ENCODE assay signal across 26 cellular contexts in genomic region chr22:39133871-39134270, GRCh38. TPM values are rescaled to one million over a fixed set of nuclear protein-coding genes. Genes with fewer than 3 reads are reported as not detected.
"Had no signal": no experiment of that assay in that cellular context is flagged by ENCODE, and none has a peak within 500 bp of the region (broad histone marks: within the 10 kb centered on the region; RNA-seq: fewer than 3 reads in every experiment).

No MANE protein-coding gene starts in this region.

- FAIRE-seq: bronchial epithelial cell had no signal

- H3K27ac Mint-ChIP-seq: activated CD4-positive, alpha-beta memory T cell treated with anti-CD3 and anti-CD28 coated beads for 36 hours; activated CD4-positive, alpha-beta T cell treated with anti-CD3 and anti-CD28 coated beads, Interleukin-2, amount 10 ng/mL, durations not matched to agents 7 days and 5 days; T-cell had no signal

- H3K27me3 Mint-ChIP-seq: activated CD4-positive, alpha-beta memory T cell treated with anti-CD3 and anti-CD28 coated beads for 36 hours; activated CD4-positive, alpha-beta T cell treated with anti-CD3 and anti-CD28 coated beads, Interleukin-2, amount 10 ng/mL, durations not matched to agents 7 days and 5 days; T-cell had no signal

- H3K4me3 ChIP-seq: ascending aorta, body of pancreas, SK-N-MC had no signal

- DNase-seq: activated CD4-positive, alpha-beta memory T cell treated with anti-CD3 and anti-CD28 coated beads for 36 hours; activated CD4-positive, alpha-beta T cell treated with anti-CD3 and anti-CD28 coated beads, Interleukin-2, amount 10 ng/mL, durations not matched to agents 7 days and 5 days; activated CD4-positive, CD25-positive, alpha-beta regulatory T cell; activated CD8-positive, alpha-beta memory T cell treated with anti-CD3 and anti-CD28 coated beads for 24 hours; activated naive CD4-positive, alpha-beta T cell treated with anti-CD3 and anti-CD28 coated beads, Interleukin-2, amount 50 U/mL, for 16 hours; activated T-cell treated with anti-CD3 and anti-CD28 coated beads, Interleukin-2, amount 50 U/mL, for 4 hours; IMR-90; Kasumi-1; KBM-7; NCI-H1105 treated with DMSO at 0.1 percent for 48 hours; NCI-H146; NCI-H1930; NCI-H2171; NCI-H2227 treated with DMSO at 0.1 percent for 48 hours; NCI-H526; NCI-H774; T-cell; T-helper 2 cell; T1000 had no signal

- ATAC-seq: activated T-cell treated with anti-CD3 and anti-CD28 coated beads, Interleukin-2, amount 50 U/mL, for 4 hours; body of pancreas; Right ventricle myocardium inferior; T-cell had no signal

- H3K9me3 ChIP-seq: ascending aorta, body of pancreas had no signal

- H3K27me3 ChIP-seq: ascending aorta, body of pancreas had no signal

- H3K27ac ChIP-seq: ascending aorta, body of pancreas, SK-N-MC had no signal

- H3K4me1 ChIP-seq: ascending aorta, body of pancreas had no signal

- H3K9me3 Mint-ChIP-seq: activated CD4-positive, alpha-beta memory T cell treated with anti-CD3 and anti-CD28 coated beads for 36 hours; activated CD4-positive, alpha-beta T cell treated with anti-CD3 and anti-CD28 coated beads, Interleukin-2, amount 10 ng/mL, durations not matched to agents 7 days and 5 days; activated T-cell treated with anti-CD3 and anti-CD28 coated beads, Interleukin-2, amount 50 U/mL, for 4 hours; T-cell had no signal

- H3K4me3 Mint-ChIP-seq: activated CD4-positive, alpha-beta memory T cell treated with anti-CD3 and anti-CD28 coated beads for 36 hours; activated CD4-positive, alpha-beta T cell treated with anti-CD3 and anti-CD28 coated beads, Interleukin-2, amount 10 ng/mL, durations not matched to agents 7 days and 5 days; activated T-cell treated with anti-CD3 and anti-CD28 coated beads, Interleukin-2, amount 50 U/mL, for 4 hours; T-cell had no signal

RNA-seq across cellular contexts. Expression of gene APOBEC3H, which starts 36.8 kb away (rescaled TPM):
- total RNA-seq: ascending aorta, body of pancreas, NCI-H460, RPMI7951 had no signal
- polyA plus RNA-seq: IMR-90 had no signal
